Comparison of ENCODE assay signal across 9 cellular contexts in genomic region chr2:100235098-100235497, GRCh38.
DNase-seq lines count a peak whose midpoint lies in the region; ATAC-seq and TF ChIP-seq lines count a peak whose summit lies in the region.
"Had no signal": no experiment of that assay in that cellular context is flagged by ENCODE, and none has a peak within 500 bp of the region (broad histone marks: within the 10 kb centered on the region; RNA-seq: fewer than 3 reads in every experiment).

No MANE protein-coding gene starts in this region.

- TF ChIP-seq POLR2A in spleen (IDR thresholded peaks at IDR 0.05), result no peak

- H3K4me2 ChIP-seq in BLaER1 (peak overlapping the region; percentile 90), SK-N-SH (no peak overlapping the region)

- ATAC-seq in GM19452 (IDR thresholded peaks at IDR 0.05; ENCODE audit: unreplicated experiment) (peak; percentile 96), HG03354 (IDR thresholded peaks at IDR 0.05; ENCODE audit: poor library complexity, severe bottlenecking, unreplicated experiment) (peak; percentile 95)

- no peaks in the 10 kb centered on the region for H3F3A ChIP-seq in SK-N-SH (replicated peaks; ENCODE audit: insufficient read depth)

- H3K36me3 ChIP-seq in BLaER1, result no peaks in the 10 kb centered on the region
- H3K36me3 ChIP-seq in spleen, result no peaks in the 10 kb centered on the region
- no peaks in the 10 kb centered on the region for H3K36me3 ChIP-seq in SK-N-SH (replicated peaks in 1 of 2; ENCODE audit: control insufficient read depth in 1 of 2, insufficient read depth in 2 of 2, low read length in 1 of 2)

- no peak for TF ChIP-seq RAD21 in SK-N-SH (IDR thresholded peaks at IDR 0.05; ENCODE audit: low read length)

- H3K4me3 ChIP-seq in BLaER1, result no peak overlapping the region
- no peak overlapping the region for H3K4me3 ChIP-seq in spleen
- H3K4me3 ChIP-seq in SK-N-SH (ENCODE audit: low read depth in 2 of 2, low read length in 1 of 2), result no peak overlapping the region

- H3K4me1 ChIP-seq in BLaER1 (peaks cover 33% of the 10 kb centered on the region), spleen (peaks cover 6 to 31% (median 18%) of the 10 kb centered on the region in 6 donors), SK-N-SH (ENCODE audit: control insufficient read depth in 1 of 2, insufficient read depth in 2 of 2, low read depth in 1 of 2, low read length in 1 of 2) (peaks cover 0 to 13% of the 10 kb centered on the region in 2 experiments; a peak in 1 of 4 replicates)

- no peak overlapping the region for H2AFZ ChIP-seq in SK-N-SH (ENCODE audit: low read depth)

- peak overlapping the region; percentile 40; the same call in 1 of the 2 replicates for H3K9ac ChIP-seq in BLaER1
- H3K9ac ChIP-seq in SK-N-SH, result no peak overlapping the region

- intact Hi-C loops in spleen (cut with DNase I; ENCODE audit: low total_unique reads), result no loop called here

- TF ChIP-seq CTCF in spleen (IDR thresholded peaks at IDR 0.05 in 8 of 11, conservative IDR thresholded peaks at IDR 0.05 in 3 of 11) (no peak), SK-N-SH (IDR thresholded peaks at IDR 0.05) (no peak)

- no peaks in the 10 kb centered on the region for H3K9me2 ChIP-seq in SK-N-SH

- H3K27ac ChIP-seq in BLaER1 (peak overlapping the region; percentile 55), spleen (peak overlapping the region in 5 of 8 donors; percentile 14 to 75 (median 53)), SK-N-SH (ENCODE audit: low read depth in 2 of 2, low read length in 1 of 2) (no peak overlapping the region)
- H3K27ac ChIP-seq: VCaP had no signal

- WGBS in spleen, 5 donors, result 21 to 44% (median 25%) methylated on average over 16 of the region's 16 CpGs
- WGBS in SK-N-SH (ENCODE audit: low lambda C conversion rate), result 78% methylated on average over 14 of the region's 16 CpGs

- H3K27me3 ChIP-seq in BLaER1 (no peaks in the 10 kb centered on the region), spleen (replicated peaks in 1 of 7) (no peaks in the 10 kb centered on the region), SK-N-SH (ENCODE audit: insufficient read depth) (no peaks in the 10 kb centered on the region)

- DNase-seq in activated CD8-positive, alpha-beta memory T cell treated with anti-CD3 and anti-CD28 coated beads, Interleukin-2, amount 50 U/mL, for 4 hours, result peak; percentile 28
- DNase-seq in spleen (peak; percentile 93), A172 (ENCODE audit: low spot score) (no peak), HCEC 1CT (no peak), SK-N-SH (no peak)

- H4K20me1 ChIP-seq in BLaER1, result no peaks in the 10 kb centered on the region
- no peaks in the 10 kb centered on the region for H4K20me1 ChIP-seq in SK-N-SH (ENCODE audit: insufficient read depth)

- POLR2A ChIA-PET in SK-N-SH (lab: Yijun Ruan, JAX), result no interaction called here

- no peaks in the 10 kb centered on the region for H3K9me3 ChIP-seq in BLaER1
- H3K9me3 ChIP-seq in spleen, result no peaks in the 10 kb centered on the region
- no peaks in the 10 kb centered on the region for H3K9me3 ChIP-seq in SK-N-SH

- CTCF ChIA-PET in SK-N-SH (lab: Yijun Ruan, JAX), result interaction anchor here (0.9 to 1.3 kb wide), 4 partner anchors 25 to 55 kb away, joined by 3 to 4 read pairs (median 3); no protein-coding TSS in a partner anchor

- no peaks in the 10 kb centered on the region for H3K79me2 ChIP-seq in SK-N-SH (ENCODE audit: insufficient read depth)

- no peak for TF ChIP-seq EP300 in SK-N-SH (IDR thresholded peaks at IDR 0.05; ENCODE audit: borderline replicate concordance in 1 of 2, low read depth in 1 of 2, low read length in 1 of 2)

TF ChIP-seq in SK-N-SH, 30 proteins besides CTCF, POLR2A, EP300 and RAD21:
- TF ChIP-seq TEAD4 (IDR thresholded peaks at IDR 0.05; ENCODE audit: borderline replicate concordance, insufficient read depth) (no peak), FOSL2 (IDR thresholded peaks at IDR 0.05; ENCODE audit: borderline replicate concordance, low read depth) (no peak), PBX3 (IDR thresholded peaks at IDR 0.05) (no peak), USF2 (IDR thresholded peaks at IDR 0.05; ENCODE audit: borderline replicate concordance, low read depth, low read length) (no peak), SMC3 (IDR thresholded peaks at IDR 0.05; ENCODE audit: low read depth, low read length) (no peak), NRF1 (IDR thresholded peaks at IDR 0.05; ENCODE audit: low read depth, low read length) (no peak), RXRA (IDR thresholded peaks at IDR 0.05; ENCODE audit: borderline replicate concordance, low read depth) (no peak), RCOR1 (IDR thresholded peaks at IDR 0.05; ENCODE audit: low read length) (no peak), FOXM1 (IDR thresholded peaks at IDR 0.05; ENCODE audit: low read depth) (no peak), FOXJ3 (CRISPR knock-in tag; IDR thresholded peaks at IDR 0.05) (no peak), GABPA (IDR thresholded peaks at IDR 0.05; ENCODE audit: low read depth) (no peak), ELF1 (IDR thresholded peaks at IDR 0.05) (no peak), POLR2AphosphoS5 (IDR thresholded peaks at IDR 0.05; ENCODE audit: low read depth, low read length) (no peak), MXI1 (IDR thresholded peaks at IDR 0.05; ENCODE audit: low read depth, low read length) (no peak), EZH2phosphoT487 (IDR thresholded peaks at IDR 0.05; ENCODE audit: borderline replicate concordance, low read depth) (no peak), RFX5 (IDR thresholded peaks at IDR 0.05; ENCODE audit: low read length) (no peak), MEF2A (IDR thresholded peaks at IDR 0.05; ENCODE audit: borderline replicate concordance, low read depth) (no peak)

Comparison
In these comparisons a context has a peak if more than half of its experiments do, and no peak if none do; other contexts are left out.
1. H3K27ac ChIP-seq: peak in BLaER1 (single experiment) and spleen (5 of 8); none in SK-N-SH (0 of 2).
2. DNase-seq: peak in activated CD8-positive, alpha-beta memory T cell treated with anti-CD3 and anti-CD28 coated beads, Interleukin-2, amount 50 U/mL, for 4 hours (single experiment) and spleen (single experiment); none in A172 (single experiment), HCEC 1CT (single experiment) and SK-N-SH (single experiment).